17 cellular contexts compared by ENCODE assay signal in genomic region chr5:149496166-149496565, GRCh38. TPM values are rescaled to one million over a fixed set of nuclear protein-coding genes. Genes with fewer than 3 reads are reported as not detected.
A peak's percentile ranks its signal among the peaks of the same experiment; 100 is the strongest.
DNase-seq lines count a peak whose midpoint lies in the region; ATAC-seq and TF ChIP-seq lines count a peak whose summit lies in the region.
"Had no signal": no experiment of that assay in that cellular context is flagged by ENCODE, and none has a peak within 500 bp of the region (broad histone marks: within the 10 kb centered on the region; RNA-seq: fewer than 3 reads in every experiment).

No MANE protein-coding gene starts in this region.

- H3K27me3 ChIP-seq in GM23248 (replicated peaks; ENCODE audit: insufficient read depth) = no peaks in the 10 kb centered on the region
- no peaks in the 10 kb centered on the region for H3K27me3 ChIP-seq in PC-3 (ENCODE audit: low read length)
- no peaks in the 10 kb centered on the region for H3K27me3 ChIP-seq in esophagus muscularis mucosa
- H3K27me3 ChIP-seq in sigmoid colon = no peaks in the 10 kb centered on the region
- H3K27me3 ChIP-seq: ovary, upper lobe of right lung had no signal

- no peak for TF ChIP-seq EP300 in esophagus muscularis mucosa (IDR thresholded peaks at IDR 0.05)
- no peak for TF ChIP-seq EP300 in sigmoid colon (IDR thresholded peaks at IDR 0.05)

- H2AFZ ChIP-seq in GM23248 (no peak overlapping the region), PC-3 (ENCODE audit: low read length) (no peak overlapping the region)

- CTCF ChIA-PET in PC-3 (lab: Charles Lee) (interaction anchor here (0.7 kb wide), 1 partner anchor 56 kb away, joined by 12 read pairs; no protein-coding TSS in a partner anchor), HEK293T (lab: Yijun Ruan, JAX) (interaction anchor here (0.6 kb wide), 1 partner anchor 120 kb away, joined by 3 read pairs; no protein-coding TSS in a partner anchor)

- H3K27ac ChIP-seq in GM23248 (peak overlapping the region; percentile 88), PC-3 (ENCODE audit: low read length) (peak overlapping the region; percentile 75), esophagus muscularis mucosa (replicated peaks in 1 of 4) (peak overlapping the region; percentile 73 to 93 (median 76)), sigmoid colon (peak overlapping the region; percentile 71 to 92 (median 90))
- H3K27ac ChIP-seq: ovary, upper lobe of right lung had no signal

- H3F3A ChIP-seq in GM23248 (ENCODE audit: insufficient read depth) (peaks cover 93% of the 10 kb centered on the region), PC-3 (ENCODE audit: low read length, unreplicated experiment) (peaks cover 22% of the 10 kb centered on the region)

- H3K79me2 ChIP-seq in GM23248 (ENCODE audit: insufficient read depth) (peaks cover 65% of the 10 kb centered on the region), PC-3 (ENCODE audit: low read length) (peaks cover 40% of the 10 kb centered on the region)

- H3K36me3 ChIP-seq in GM23248 (ENCODE audit: low read depth) = peaks cover 70% of the 10 kb centered on the region
- H3K36me3 ChIP-seq in PC-3 (ENCODE audit: low read depth, low read length) = peaks cover 61% of the 10 kb centered on the region
- H3K36me3 ChIP-seq in esophagus muscularis mucosa = peaks cover 11 to 71% (median 41%) of the 10 kb centered on the region in 4 donors
- H3K36me3 ChIP-seq in sigmoid colon = peaks cover 6 to 58% (median 14%) of the 10 kb centered on the region in 4 donors
- H3K36me3 ChIP-seq: ovary had no signal

- in situ Hi-C loops in GM23248 (cut with MboI) = no loop called here

- TF ChIP-seq POLR2A in esophagus muscularis mucosa (IDR thresholded peaks at IDR 0.05; ENCODE audit: low read depth) = no peak
- TF ChIP-seq POLR2A in sigmoid colon (IDR thresholded peaks at IDR 0.05) = no peak

- no peaks in the 10 kb centered on the region for H3K9me3 ChIP-seq in GM23248 (ENCODE audit: low read depth)
- H3K9me3 ChIP-seq in PC-3 (ENCODE audit: low read length) = no peaks in the 10 kb centered on the region
- H3K9me3 ChIP-seq in esophagus muscularis mucosa = no peaks in the 10 kb centered on the region
- H3K9me3 ChIP-seq in sigmoid colon = no peaks in the 10 kb centered on the region
- H3K9me3 ChIP-seq: HAP-1, ovary, upper lobe of right lung had no signal

- TF ChIP-seq CTCF in PC-3 (conservative IDR thresholded peaks at IDR 0.05; ENCODE audit: low read depth, low read length) = no peak
- no peak for TF ChIP-seq CTCF in esophagus muscularis mucosa (IDR thresholded peaks at IDR 0.05)
- no peak for TF ChIP-seq CTCF in sigmoid colon (IDR thresholded peaks at IDR 0.05)

- whole genome bisulfite sequencing in GM23248 (ENCODE audit: low coverage in 1 of 2, low lambda C conversion rate in 2 of 2, missing lambda C conversion rate in 2 of 2), 2 experiments = 59 to 61% methylated on average over 1 of the region's 1 CpG
- WGBS in esophagus muscularis mucosa = 77% methylated on average over 1 of the region's 1 CpG
- 84 to 87% methylated on average over 1 of the region's 1 CpG for WGBS in sigmoid colon, 2 donors

- TSS peak; percentile 17 for BruUV-seq in PC-3 (replicated peaks; lab: Mats Ljungman, UMichigan)

- H4K20me1 ChIP-seq in GM23248 (ENCODE audit: insufficient read depth) (no peaks in the 10 kb centered on the region), PC-3 (ENCODE audit: low read length) (no peaks in the 10 kb centered on the region)

- ATAC-seq in PC-3 (no peak), HG02588 (IDR thresholded peaks at IDR 0.05; ENCODE audit: unreplicated experiment) (no peak)
- ATAC-seq: upper lobe of right lung had no signal

- no peaks in the 10 kb centered on the region for H3K9me2 ChIP-seq in GM23248 (ENCODE audit: insufficient read depth)
- no peaks in the 10 kb centered on the region for H3K9me2 ChIP-seq in PC-3 (replicated peaks; ENCODE audit: low read length)

- DNase-seq in GM23248 (no peak), PC-3 (no peak), esophagus muscularis mucosa (ENCODE audit: extremely low spot score) (no peak), sigmoid colon (no peak), HEK293T (ENCODE audit: extremely low spot score) (no peak), OCI-M1 (lab: John Stamatoyannopoulos, UW) (no peak)
- DNase-seq: activated CD4-positive, alpha-beta memory T cell treated with anti-CD3 and anti-CD28 coated beads, Interleukin-2, amount 10 ng/mL, durations not matched to agents 7 days and 5 days; activated naive CD4-positive, alpha-beta T cell treated with anti-CD3 and anti-CD28 coated beads for 36 hours; MV-4-11; NCI-H187; NCI-H82; ovary; stimulated activated CD4-positive, alpha-beta T cell treated with anti-CD3 and anti-CD28 coated beads, Interleukin-2, amount 100 ng/mL, for 24 hours; T-helper 2 cell; upper lobe of right lung had no signal

- H3K9ac ChIP-seq in GM23248 = peak overlapping the region; percentile 68
- H3K9ac ChIP-seq in PC-3 (ENCODE audit: low read length) = no peak overlapping the region

- H3K4me2 ChIP-seq in GM23248 (ENCODE audit: unreplicated experiment) (peak overlapping the region; percentile 41), PC-3 (ENCODE audit: low read length) (no peak overlapping the region)

- POLR2A ChIA-PET in PC-3 (lab: Charles Lee; ENCODE audit: unreplicated experiment) = interaction anchor here (0.6 to 0.9 kb wide), 2 partner anchors 10 to 15 kb away, joined by 3 to 5 read pairs; no protein-coding TSS in a partner anchor
- POLR2A ChIA-PET in HEK293T (lab: Yijun Ruan, JAX) = no interaction called here

- no peak overlapping the region for H3K4me3 ChIP-seq in GM23248
- H3K4me3 ChIP-seq in PC-3 (ENCODE audit: low read length) = no peak overlapping the region
- H3K4me3 ChIP-seq in esophagus muscularis mucosa = no peak overlapping the region
- H3K4me3 ChIP-seq in sigmoid colon = no peak overlapping the region
- H3K4me3 ChIP-seq: HAP-1, ovary, upper lobe of right lung had no signal

- intact Hi-C loops in PC-3 (cut with micrococcal nuclease) (loop anchor here (2.0 kb wide), 1 partner anchor 27 kb away; no protein-coding TSS in a partner anchor), esophagus muscularis mucosa (cut with DNase I) (loop anchor here (5.0 kb wide), 1 partner anchor 51 kb away; no protein-coding TSS in a partner anchor), sigmoid colon (cut with DNase I) (no loop called here)

- H3K4me1 ChIP-seq in GM23248 (ENCODE audit: insufficient read depth) (peaks cover 83% of the 10 kb centered on the region), PC-3 (ENCODE audit: insufficient read depth, low read length) (peaks cover 75% of the 10 kb centered on the region), esophagus muscularis mucosa (peaks cover 7 to 73% (median 44%) of the 10 kb centered on the region in 4 donors), sigmoid colon (peaks cover 0 to 62% (median 39%) of the 10 kb centered on the region in 4 donors)
- H3K4me1 ChIP-seq: upper lobe of right lung had no signal

TF ChIP-seq in HEK293T, 16 proteins besides CTCF, POLR2A, EP300 and RAD21:
- TF ChIP-seq BHLHE40 (IDR thresholded peaks at IDR 0.05; ENCODE audit: borderline replicate concordance) = no peak
- no peak for TF ChIP-seq FOXM1 (IDR thresholded peaks at IDR 0.05; ENCODE audit: borderline replicate concordance)
- no peak for TF ChIP-seq FOXA1 (IDR thresholded peaks at IDR 0.05)
- TF ChIP-seq ZNF384 (IDR thresholded peaks at IDR 0.05) = no peak
- no peak for TF ChIP-seq SP1 (IDR thresholded peaks at IDR 0.05)
- TF ChIP-seq L3MBTL2 (conservative IDR thresholded peaks at IDR 0.05) = no peak
- no peak for TF ChIP-seq HDGF (IDR thresholded peaks at IDR 0.05; ENCODE audit: borderline replicate concordance)
- TF ChIP-seq CTBP1 (IDR thresholded peaks at IDR 0.05; ENCODE audit: borderline replicate concordance) = no peak
- no peak for TF ChIP-seq ELF4 (IDR thresholded peaks at IDR 0.05)
- TF ChIP-seq PKNOX1 (IDR thresholded peaks at IDR 0.05) = no peak
- TF ChIP-seq ARNT (IDR thresholded peaks at IDR 0.05) = no peak
- no peak for TF ChIP-seq TARDBP (IDR thresholded peaks at IDR 0.05)
- no peak for TF ChIP-seq SUZ12 (IDR thresholded peaks at IDR 0.05)
- no peak for TF ChIP-seq LEF1 (IDR thresholded peaks at IDR 0.05; ENCODE audit: borderline replicate concordance)

RNA-seq across cellular contexts. Expression of gene CSNK1A1, which starts 55.1 kb away (rescaled TPM):
- total RNA-seq in GM23248 (2014; rRNA removed; shearing (Covaris generic)) = 415 and 428 TPM in 2 replicates
- polyA plus RNA-seq in GM23248 (2016; fragmentation: Nextera tagmentation; extraction: Ambion mirVana) (225 and 228 TPM in 2 replicates), sigmoid colon (100 to 1,000 TPM in 2 of 3 donors, 10 to 100 TPM in 1; 85.3 to 112 (median 107) TPM)
- total RNA-seq in PC-3 (2014; rRNA removed) (500 and 586 TPM in 2 replicates), esophagus muscularis mucosa (100 to 1,000 TPM; 283 to 347 (median 336) TPM), sigmoid colon (100 to 1,000 TPM; 214 to 298 (median 231) TPM)
